ENCODE assay signal across 8 cellular contexts in the genomic region with DNA sequence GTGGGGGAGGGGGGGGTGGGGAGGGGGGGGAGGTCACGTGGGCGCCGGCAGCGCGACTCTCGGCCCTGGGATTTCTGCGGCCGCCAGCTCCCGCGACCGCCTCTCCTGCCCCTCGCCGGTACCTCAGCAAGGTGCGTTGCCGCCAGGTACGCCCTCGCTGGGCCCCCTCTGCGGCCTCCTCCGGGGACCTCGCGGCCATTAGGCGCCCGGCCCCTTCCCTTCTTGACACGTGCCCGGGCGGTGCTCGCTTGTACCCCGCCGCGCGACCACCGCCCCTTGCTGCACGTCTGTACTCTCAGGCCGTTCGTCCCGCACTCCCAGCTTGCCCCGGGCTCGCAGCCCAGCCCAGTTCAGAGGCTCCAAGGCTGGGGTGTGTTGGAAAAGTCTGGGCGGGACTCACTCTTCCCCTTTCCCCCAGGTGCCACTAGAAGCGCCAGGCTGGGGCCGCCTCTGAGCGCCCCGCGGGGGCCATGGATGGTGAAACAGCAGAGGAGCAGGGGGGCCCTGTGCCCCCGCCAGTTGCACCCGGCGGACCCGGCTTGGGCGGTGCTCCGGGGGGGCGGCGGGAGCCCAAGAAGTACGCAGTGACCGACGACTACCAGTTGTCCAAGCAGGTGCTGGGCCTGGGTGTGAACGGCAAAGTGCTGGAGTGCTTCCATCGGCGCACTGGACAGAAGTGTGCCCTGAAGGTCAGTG. TPM values are rescaled to one million over a fixed set of nuclear protein-coding genes. Genes with fewer than 3 reads are reported as not detected.
DNase-seq lines count a peak whose midpoint lies in the region; ATAC-seq and TF ChIP-seq lines count a peak whose summit lies in the region.

Gene MAPKAPK3 (plus strand): TSS at position 56 of the 696 bp plus-strand sequence. CDS start 415 bp downstream, at position 471.

- DNase-seq in AG04450 (ENCODE audit: low read depth, low spot score) (no peak), SJCRH30 (peak; percentile 26 to 39), colonic mucosa (peak; percentile 71), mesenchymal stem cell (no peak), tibial nerve (ENCODE audit: low spot score in 2 of 2) (no peak), GDM1 (lab: John Stamatoyannopoulos, UW) (no peak)

- peak within 1 kb of the TSS; percentile 36 for H2BK120ac ChIP-seq in mesenchymal stem cell (ENCODE audit: low read depth, low read length)

- H3K4me3 ChIP-seq in AG04450 (ENCODE audit: low read depth, low read length) (peak within 1 kb of the TSS; percentile 84), SJCRH30 (peak within 1 kb of the TSS; percentile 75), colonic mucosa (peak within 1 kb of the TSS; percentile 88), mesenchymal stem cell (ENCODE audit: insufficient read depth in 1 of 2, low read depth in 1 of 2, low read length in 2 of 2) (peak within 1 kb of the TSS; percentile 75 to 96), tibial nerve (peak within 1 kb of the TSS; percentile 73 to 92 (median 82))

- H4K91ac ChIP-seq in mesenchymal stem cell (ENCODE audit: low read length), result peak within 1 kb of the TSS; percentile 75

- peak within 1 kb of the TSS in 1 of 2 experiments; percentile 64 for H2BK12ac ChIP-seq in mesenchymal stem cell (ENCODE audit: low read length in 2 of 2)

- peak within 1 kb of the TSS in 1 of 2 experiments; percentile 61 for H3K23ac ChIP-seq in mesenchymal stem cell (ENCODE audit: low read length in 2 of 2)

- H3K9me3 ChIP-seq in AG04450 (ENCODE audit: control insufficient read depth, insufficient read depth, low read length) (peaks cover 4% of the 10 kb centered on the region; the same call in 1 of the 2 replicates), SJCRH30 (replicated peaks) (no peaks in the 10 kb centered on the region), colonic mucosa (no peaks in the 10 kb centered on the region), mesenchymal stem cell (ENCODE audit: control insufficient read depth, low read length) (no peaks in the 10 kb centered on the region), tibial nerve (no peaks in the 10 kb centered on the region)

- H2BK5ac ChIP-seq in mesenchymal stem cell (ENCODE audit: low read depth, low read length, poor library complexity, severe bottlenecking), result no peak within 1 kb of the TSS

- H4K8ac ChIP-seq in mesenchymal stem cell (ENCODE audit: low read length), result peak within 1 kb of the TSS; percentile 35

- H2AFZ ChIP-seq in mesenchymal stem cell (ENCODE audit: low read depth, low read length), result peak within 1 kb of the TSS; percentile 60

- intact Hi-C loops in colonic mucosa (cut with DNase I), result loop anchor here (5.0 kb wide), 2 partner anchors 695 to 755 kb away; no protein-coding TSS in a partner anchor

- no peak within 1 kb of the TSS for H2AK5ac ChIP-seq in mesenchymal stem cell (ENCODE audit: low read length, severe bottlenecking)

- POLR2A ChIA-PET in AG04450 (lab: Yijun Ruan, JAX), result interaction anchor here (0.6 to 1.9 kb wide), 4 partner anchors 19 to 768 kb away, joined by 3 to 4 read pairs (median 3); partner anchors contain the start of genes HEMK1 and MANF

- peak; percentile 34 for TF ChIP-seq POLR2A in GM18526 (IDR thresholded peaks at IDR 0.05; ENCODE audit: extremely low read depth, insufficient read length)
- peak in 1 of 2 donors; percentile 3 for TF ChIP-seq POLR2A in tibial nerve (IDR thresholded peaks at IDR 0.05)

- peak; percentile 16 for ATAC-seq in HG03097 (IDR thresholded peaks at IDR 0.05; ENCODE audit: low FRiP score, unreplicated experiment)

- under 1% methylated on average over 43 of the region's 58 CpGs for WGBS in mesenchymal stem cell
- WGBS in tibial nerve, 2 donors, result 0 to 1% methylated on average over 6 to 20 of the region's 58 CpGs

- peak within 1 kb of the TSS; percentile 79 to 85 for H3K9ac ChIP-seq in colonic mucosa (ENCODE audit: low read depth in 2 of 2, low read length in 2 of 2)
- H3K9ac ChIP-seq in mesenchymal stem cell (ENCODE audit: low read length), result peak within 1 kb of the TSS; percentile 93

- H3K4me2 ChIP-seq in mesenchymal stem cell (ENCODE audit: low read length, poor library complexity, severe bottlenecking), result peak within 1 kb of the TSS; percentile 91

- CTCF ChIA-PET in AG04450 (lab: Charles Lee), result interaction anchor here (0.6 to 12.3 kb wide), 23 partner anchors 10 to 1065 kb away, joined by 3 to 436 read pairs (median 10); partner anchors contain the start of genes C3orf18, HEMK1 and MANF

- H3K79me1 ChIP-seq in mesenchymal stem cell (replicated peaks; ENCODE audit: low read length, poor library complexity, severe bottlenecking), result peaks cover 16% of the 10 kb centered on the region

- TF ChIP-seq CTCF in AG04450 (IDR thresholded peaks at IDR 0.05; ENCODE audit: low read depth, low read length), result no peak
- no peak for TF ChIP-seq CTCF in colonic mucosa (IDR thresholded peaks at IDR 0.05)
- TF ChIP-seq CTCF in tibial nerve (IDR thresholded peaks at IDR 0.05), result no peak

- peak within 1 kb of the TSS; percentile 40 to 63 for H3K4ac ChIP-seq in mesenchymal stem cell (ENCODE audit: low read depth in 1 of 2, low read length in 2 of 2)

- H3K4me1 ChIP-seq in SJCRH30 (peaks cover 3% of the 10 kb centered on the region), colonic mucosa (peaks cover 14% of the 10 kb centered on the region), mesenchymal stem cell (ENCODE audit: control insufficient read depth, insufficient read depth, low read depth, low read length) (peaks cover 23% of the 10 kb centered on the region), tibial nerve (peaks cover 0 to 60% (median 19%) of the 10 kb centered on the region in 4 donors)

- no peaks in the 10 kb centered on the region for H3K36me3 ChIP-seq in SJCRH30
- no peaks in the 10 kb centered on the region for H3K36me3 ChIP-seq in colonic mucosa
- peaks cover 0 to 17% of the 10 kb centered on the region in 2 experiments for H3K36me3 ChIP-seq in mesenchymal stem cell (ENCODE audit: control insufficient read depth in 1 of 2, insufficient read depth in 2 of 2, low read depth in 1 of 2, low read length in 2 of 2)
- H3K36me3 ChIP-seq in tibial nerve, result peaks cover 0 to 3% (median 0%) of the 10 kb centered on the region in 3 donors

- peak within 1 kb of the TSS; percentile 90 for H2BK15ac ChIP-seq in mesenchymal stem cell (ENCODE audit: low read depth, poor library complexity, severe bottlenecking)

- H3K27ac ChIP-seq in AG04450 (ENCODE audit: low read depth, low read length), result peak within 1 kb of the TSS; percentile 61
- H3K27ac ChIP-seq in SJCRH30, result 0 out of 2 replicates have a peak within 1 kb of the TSS, but pooled peaks have one; percentile 12
- H3K27ac ChIP-seq in colonic mucosa, result peak within 1 kb of the TSS; percentile 93
- H3K27ac ChIP-seq in mesenchymal stem cell (ENCODE audit: low read length, poor library complexity, severe bottlenecking), result peak within 1 kb of the TSS; percentile 30
- peak within 1 kb of the TSS; percentile 78 to 93 (median 89) for H3K27ac ChIP-seq in tibial nerve

- peak within 1 kb of the TSS in 1 of 2 experiments; percentile 82 for H3K14ac ChIP-seq in mesenchymal stem cell (ENCODE audit: low read length in 2 of 2)

- peak within 1 kb of the TSS; percentile 92 to 93 for H3K18ac ChIP-seq in mesenchymal stem cell (ENCODE audit: low read depth in 1 of 2, low read length in 2 of 2)

- no peak for TF ChIP-seq EP300 in tibial nerve (IDR thresholded peaks at IDR 0.05)

- H3K27me3 ChIP-seq in AG04450 (ENCODE audit: control insufficient read depth, insufficient read depth, low read length) (no peaks in the 10 kb centered on the region), SJCRH30 (no peaks in the 10 kb centered on the region), colonic mucosa (no peaks in the 10 kb centered on the region), mesenchymal stem cell (ENCODE audit: control insufficient read depth in 1 of 2, insufficient read depth in 1 of 2, low read length in 2 of 2) (no peaks in the 10 kb centered on the region), tibial nerve (no peaks in the 10 kb centered on the region)

RNA-seq across cellular contexts. Expression of gene MAPKAPK3, which starts in this region (rescaled TPM):
- polyA plus RNA-seq in AG04450 (2011; rRNA removed), result 35.7 and 42.3 TPM in 2 replicates
- polyA minus RNA-seq in AG04450 (2011; rRNA and poly(A)+ RNA removed), result 32.2 and 38.3 TPM in 2 replicates
- 24.1 and 24.2 TPM in 2 replicates for total RNA-seq in SJCRH30 (2014; rRNA removed; shearing (Covaris generic))
- total RNA-seq in colonic mucosa (10 to 100 TPM; 27.3 to 45.1 TPM), tibial nerve (10 to 100 TPM; 17.2 to 53.7 (median 18.0) TPM)
- 28.7 TPM for polyA plus RNA-seq in mesenchymal stem cell (2013, experiment 1 of 2)
- 28.9 TPM for polyA plus RNA-seq in mesenchymal stem cell (2013, experiment 2 of 2)

Comparison
In these comparisons a context has a peak if more than half of its experiments do, and no peak if none do; other contexts are left out.
1. DNase-seq: peak in SJCRH30 (2 of 2) and colonic mucosa (single experiment); none in AG04450 (single experiment), mesenchymal stem cell (single experiment), tibial nerve (0 of 2) and GDM1 (single experiment).
2. H3K27ac ChIP-seq: peak in every context shown above with its lines; median percentile 93 in colonic mucosa; 89 in tibial nerve; 61 in AG04450; 30 in mesenchymal stem cell; 12 in SJCRH30.
3. Peak in every context shown above with its lines, with median percentiles within 50 percentile points of each other: H3K4me3 ChIP-seq.